In the genomic region with DNA sequence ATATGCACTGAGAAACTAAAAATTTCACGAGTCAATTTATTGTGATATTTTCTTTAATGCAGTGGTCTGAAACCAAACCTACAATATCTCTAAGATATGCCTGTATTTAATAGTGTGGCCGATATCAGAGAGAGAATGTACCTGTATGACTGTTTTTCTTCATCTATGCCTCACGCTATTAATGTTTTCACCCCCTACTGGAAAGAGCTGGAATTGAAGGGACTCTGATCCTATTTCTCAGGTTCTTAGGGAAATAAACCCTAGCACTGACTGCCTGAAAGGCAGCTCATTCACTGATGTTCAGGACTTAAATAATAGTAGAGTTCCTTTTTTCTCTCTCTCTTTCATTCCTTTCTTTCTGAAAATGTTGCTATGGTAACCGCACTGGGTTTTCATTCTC, we compare ENCODE assay signal across 9 cellular contexts.
DNase-seq lines count a peak whose midpoint lies in the region; ATAC-seq and TF ChIP-seq lines count a peak whose summit lies in the region.
"Had no signal": no experiment of that assay in that cellular context is flagged by ENCODE, and none has a peak within 500 bp of the region (broad histone marks: within the 10 kb centered on the region; RNA-seq: fewer than 3 reads in every experiment).

No MANE protein-coding gene starts in this region.

- H3K4me3 ChIP-seq in NT2/D1 (ENCODE audit: insufficient read length, low read depth) (no peak overlapping the region), lower leg skin (ENCODE audit: low read depth, poor library complexity, severe bottlenecking) (no peak overlapping the region)

- no peaks in the 10 kb centered on the region; the same call in 1 of the 2 replicates for H3K9me3 ChIP-seq in NT2/D1 (ENCODE audit: insufficient read depth, low read length)

- H3K27ac Mint-ChIP-seq in stimulated activated memory B cell treated with anti-CD40 and anti-IgM and Interleukin-4, amounts not matched to agents 10 μg/mL and 1 μg/mL and 100 μg/mL, for 72 hours, result no peak overlapping the region
- H3K27ac Mint-ChIP-seq: activated naive CD8-positive, alpha-beta T cell had no signal

- no peaks in the 10 kb centered on the region for H3K36me3 Mint-ChIP-seq in stimulated activated memory B cell treated with anti-CD40 and anti-IgM and Interleukin-4, amounts not matched to agents 10 μg/mL and 1 μg/mL and 100 μg/mL, for 72 hours
- H3K36me3 Mint-ChIP-seq: activated naive CD8-positive, alpha-beta T cell had no signal

- TF ChIP-seq POLR2A in lower leg skin (IDR thresholded peaks at IDR 0.05), result no peak

- POLR2A ChIA-PET in HEK293T (lab: Yijun Ruan, JAX), result no interaction called here

- no peaks in the 10 kb centered on the region for H3K27me3 Mint-ChIP-seq in stimulated activated memory B cell treated with anti-CD40 and anti-IgM and Interleukin-4, amounts not matched to agents 10 μg/mL and 1 μg/mL and 100 μg/mL, for 72 hours
- H3K27me3 Mint-ChIP-seq: activated naive CD8-positive, alpha-beta T cell had no signal

- DNase-seq in ELR (ENCODE audit: low read depth) (peak; percentile 33), HEK293T (ENCODE audit: extremely low spot score) (peak; percentile 24), NT2/D1 (ENCODE audit: low read depth, low spot score) (peak; percentile 42), iPS-NIHi7 (ENCODE audit: extremely low spot score) (peak; percentile 41), lower leg skin (ENCODE audit: low spot score in 2 of 2) (no peak), cardiac septum (ENCODE audit: low spot score) (no peak), T-helper 2 cell (no peak)

- no peak for TF ChIP-seq CTCF in lower leg skin (IDR thresholded peaks at IDR 0.05)

- no peak overlapping the region for H3K9ac ChIP-seq in NT2/D1 (ENCODE audit: insufficient read length, low read depth)

- H3K9me3 Mint-ChIP-seq in stimulated activated memory B cell treated with anti-CD40 and anti-IgM and Interleukin-4, amounts not matched to agents 10 μg/mL and 1 μg/mL and 100 μg/mL, for 72 hours, result peaks cover 2% of the 10 kb centered on the region

- H3K4me1 ChIP-seq in NT2/D1 (ENCODE audit: insufficient read depth, insufficient read length), result no peaks in the 10 kb centered on the region

- ATAC-seq in stimulated activated memory B cell treated with anti-CD40 and anti-IgM and Interleukin-4, amounts not matched to agents 10 μg/mL and 1 μg/mL and 100 μg/mL, for 72 hours, result no peak

- intact Hi-C loops in lower leg skin (cut with DNase I; ENCODE audit: low total_unique reads) (no loop called here), cardiac septum (cut with DNase I) (no loop called here)

- no peaks in the 10 kb centered on the region for H3K27me3 ChIP-seq in NT2/D1 (ENCODE audit: insufficient read depth, insufficient read length)

- H3K4me1 Mint-ChIP-seq in stimulated activated memory B cell treated with anti-CD40 and anti-IgM and Interleukin-4, amounts not matched to agents 10 μg/mL and 1 μg/mL and 100 μg/mL, for 72 hours, result no peaks in the 10 kb centered on the region

- WGBS in lower leg skin, 2 donors, result 61 to 72% methylated on average over 4 of the region's 4 CpGs

- no peak overlapping the region for H3K4me3 Mint-ChIP-seq in stimulated activated memory B cell treated with anti-CD40 and anti-IgM and Interleukin-4, amounts not matched to agents 10 μg/mL and 1 μg/mL and 100 μg/mL, for 72 hours
- H3K4me3 Mint-ChIP-seq: activated naive CD8-positive, alpha-beta T cell had no signal

- CTCF ChIA-PET in HEK293T (lab: Yijun Ruan, JAX), result interaction anchor here (0.6 to 1.0 kb wide), 2 partner anchors 43 to 530 kb away, joined by 3 read pairs; no protein-coding TSS in a partner anchor

- no peaks in the 10 kb centered on the region for H3K36me3 ChIP-seq in NT2/D1 (ENCODE audit: insufficient read depth, insufficient read length, low read length)

TF ChIP-seq in HEK293T, 16 proteins besides CTCF, POLR2A, EP300 and RAD21:
- no peak for TF ChIP-seq ELF4 (IDR thresholded peaks at IDR 0.05)
- TF ChIP-seq FOXK2 (IDR thresholded peaks at IDR 0.05), result no peak
- TF ChIP-seq ARNT (IDR thresholded peaks at IDR 0.05), result no peak
- no peak for TF ChIP-seq NFRKB (IDR thresholded peaks at IDR 0.05)

Comparison
In these comparisons a context has a peak if more than half of its experiments do, and no peak if none do; other contexts are left out.
1. DNase-seq: peak in ELR (single experiment), HEK293T (single experiment), NT2/D1 (single experiment) and iPS-NIHi7 (single experiment); none in lower leg skin (0 of 2), cardiac septum (single experiment) and T-helper 2 cell (0 of 5).